8 cellular contexts compared by ENCODE assay signal in the genomic region with DNA sequence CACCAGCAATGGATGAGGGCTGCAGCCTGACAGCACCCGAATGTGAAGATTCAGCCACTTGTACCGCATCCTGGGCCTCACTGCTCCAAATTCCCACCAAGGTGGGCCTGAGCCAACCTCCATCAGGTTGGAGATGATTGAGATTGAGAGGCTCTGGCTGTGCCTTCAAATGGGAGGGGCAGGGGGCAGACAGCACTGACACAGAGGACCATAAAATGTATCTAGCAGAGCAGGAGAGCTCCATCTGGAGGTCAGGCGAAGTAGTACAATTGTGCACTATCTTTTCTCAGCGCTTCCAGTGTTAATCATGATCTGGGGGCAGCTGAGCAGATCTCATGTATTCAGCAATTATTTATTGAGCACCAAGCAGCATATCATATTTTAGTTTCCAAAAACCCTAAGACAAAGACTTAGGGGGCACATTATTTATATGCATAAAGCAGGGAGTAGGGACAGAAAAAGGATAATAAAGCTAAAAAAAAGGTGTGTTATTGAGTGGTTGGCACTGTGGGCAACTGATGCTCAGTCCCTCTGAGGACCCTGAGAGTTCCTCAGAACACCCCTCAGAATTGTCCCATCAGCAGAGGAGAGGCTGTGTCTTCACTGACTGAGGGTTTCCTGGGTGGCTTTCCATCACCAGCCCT. TPM values are rescaled to one million over a fixed set of nuclear protein-coding genes. Genes with fewer than 3 reads are reported as not detected.
A peak's percentile ranks its signal among the peaks of the same experiment; 100 is the strongest.
DNase-seq lines count a peak whose midpoint lies in the region; ATAC-seq, FAIRE-seq and TF ChIP-seq lines count a peak whose summit lies in the region.

No MANE protein-coding gene starts in this region.

- no peak for TF ChIP-seq POLR2A in adrenal gland (IDR thresholded peaks at IDR 0.05)

- intact Hi-C loops in adrenal gland (cut with DNase I) = loop anchor here (5.0 to 10.0 kb wide), 3 partner anchors 59 to 161 kb away; no protein-coding TSS in a partner anchor

- H3K27me3 ChIP-seq in adrenal gland = no peaks in the 10 kb centered on the region

- POLR2A ChIA-PET in GM10248 (lab: Yijun Ruan, JAX) = no interaction called here

- TF ChIP-seq CTCF in GM10248 (IDR thresholded peaks at IDR 0.05; ENCODE audit: control extremely low read depth, extremely low read depth, low read depth, missing control alignments) (peak; percentile 63), adrenal gland (IDR thresholded peaks at IDR 0.05) (peak; percentile 48 to 68 (median 60))

- peaks cover 4 to 15% of the 10 kb centered on the region in 2 donors for H3K4me1 ChIP-seq in adrenal gland (replicated peaks in 1 of 2)

- peak; percentile 54 for FAIRE-seq in HTR-8/SVneo (lab: Jason Lieb, UNC)

- ATAC-seq in GM21576 (IDR thresholded peaks at IDR 0.05; ENCODE audit: unreplicated experiment) = peak; percentile 74

- no peaks in the 10 kb centered on the region for H3K36me3 ChIP-seq in adrenal gland (replicated peaks in 1 of 2)

- 61 to 67% (median 66%) methylated on average over 3 to 4 of the region's 4 CpGs for WGBS in adrenal gland, 4 donors

- CTCF ChIA-PET in GM10248 (lab: Yijun Ruan, JAX) = interaction anchor here (0.8 to 4.9 kb wide), 28 partner anchors 10 to 1744 kb away, joined by 3 to 44 read pairs (median 5); no protein-coding TSS in a partner anchor

- H3K4me3 ChIP-seq in adrenal gland = no peak overlapping the region

- DNase-seq in GM10248 (ENCODE audit: extremely low spot score) (peak; percentile 56), HTR-8/SVneo (ENCODE audit: insufficient read length, low spot score) (peak; percentile 51), SKM-1 (lab: John Stamatoyannopoulos, UW; ENCODE audit: unreplicated experiment) (peak; percentile 21), adrenal gland (peak in 6 of 7 donors; percentile 40 to 75 (median 49)), iPS-NIHi7 (ENCODE audit: extremely low spot score) (peak; percentile 81), NCI-H526 treated with DMSO at 0.1 percent for 48 hours (lab: John Stamatoyannopoulos, UW) (no peak)
- DNase-seq in stimulated activated CD4-positive, alpha-beta T cell treated with anti-CD3 and anti-CD28 coated beads, Interleukin-4, amount 100 ng/mL, for 1 hour = peak; percentile 46

- no peaks in the 10 kb centered on the region for H3K9me3 ChIP-seq in adrenal gland (replicated peaks in 1 of 3)

- H3K27ac ChIP-seq in adrenal gland = no peak overlapping the region

RNA-seq across cellular contexts. Expression of a gene that starts 31.6 kb away (rescaled TPM):
- 1 to 10 TPM in 4 of 8 donors, under 1 TPM in 4; 0.09 to 2.8 (median 1.3) TPM for total RNA-seq in adrenal gland
- polyA plus RNA-seq in adrenal gland = 1 to 10 TPM in 2 of 3 donors, under 1 TPM in 1; 0.92 to 1.2 (median 1.0) TPM
